1 cellular context compared by ENCODE assay signal in the genomic region with DNA sequence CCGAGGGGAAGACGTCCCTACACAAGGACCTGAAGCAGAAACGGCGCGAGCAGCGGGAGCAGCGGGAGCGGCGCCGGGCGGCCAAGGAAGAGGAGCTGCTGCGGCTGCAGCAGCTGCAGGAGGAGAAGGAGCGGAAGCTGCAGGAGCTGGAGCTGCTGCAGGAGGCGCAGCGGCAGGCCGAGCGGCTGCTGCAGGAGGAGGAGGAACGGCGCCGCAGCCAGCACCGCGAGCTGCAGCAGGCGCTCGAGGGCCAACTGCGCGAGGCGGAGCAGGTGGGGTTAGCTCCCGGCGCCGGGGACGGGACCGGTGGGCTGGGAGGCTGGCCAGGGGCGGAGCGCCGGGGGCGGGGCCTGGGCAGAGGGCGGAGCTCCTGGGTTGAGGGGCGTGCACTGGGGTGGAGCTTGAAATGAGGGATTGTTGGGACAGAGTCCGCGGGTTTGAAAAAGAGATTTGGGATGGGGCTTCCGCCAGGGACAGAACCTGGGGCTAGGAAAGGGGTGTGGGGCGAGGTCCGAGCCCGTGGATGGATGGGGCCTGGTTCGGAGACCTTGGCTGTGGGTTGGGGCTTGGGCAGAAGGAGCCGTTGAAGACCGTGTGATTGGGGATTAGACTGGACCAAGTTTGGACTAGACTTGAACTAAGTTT.
TF ChIP-seq lines count a peak whose summit lies in the region.

No MANE protein-coding gene starts in this region.

TF ChIP-seq in HepG2, 621 proteins besides CTCF, POLR2A, EP300 and RAD21 (continued from another document and continues in another):
- TF ChIP-seq, protein P1, sequence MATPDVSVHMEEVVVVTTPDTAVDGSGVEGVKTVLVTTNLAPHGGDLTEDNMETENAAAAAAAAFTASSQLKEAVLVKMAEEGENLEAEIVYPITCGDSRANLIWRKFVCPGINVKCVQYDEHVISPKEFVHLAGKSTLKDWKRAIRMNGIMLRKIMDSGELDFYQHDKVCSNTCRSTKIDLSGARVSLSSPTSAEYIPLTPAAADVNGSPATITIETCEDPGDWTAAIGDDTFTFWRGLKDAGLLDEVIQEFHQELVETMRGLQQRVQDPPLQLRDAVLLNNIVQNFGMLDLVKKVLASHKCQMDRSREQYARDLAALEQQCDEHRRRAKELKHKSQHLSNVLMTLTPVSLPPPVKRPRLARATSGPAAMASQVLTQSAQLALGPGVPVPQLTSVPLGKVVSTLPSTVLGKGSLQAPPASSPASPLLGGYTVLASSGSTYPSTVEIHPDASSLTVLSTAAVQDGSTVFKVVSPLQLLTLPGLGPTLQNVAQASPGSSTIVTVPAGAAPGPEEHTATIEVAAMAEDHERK (CRISPR knock-in tag; IDR thresholded peaks at IDR 0.05; ENCODE audit: low read depth), result no peak
- peak; percentile 79; the same call in 1 of the 2 replicates for TF ChIP-seq MTA1 (CRISPR knock-in tag; IDR thresholded peaks at IDR 0.05; ENCODE audit: borderline replicate concordance)
- TF ChIP-seq ZNF343 (CRISPR knock-in tag; IDR thresholded peaks at IDR 0.05), result peak; percentile 92
- no peak for TF ChIP-seq RCOR2 (CRISPR knock-in tag; IDR thresholded peaks at IDR 0.05)
- no peak for TF ChIP-seq ZNF720 (CRISPR knock-in tag; IDR thresholded peaks at IDR 0.05)
- TF ChIP-seq TAF15 (IDR thresholded peaks at IDR 0.05; ENCODE audit: low read depth, low read length, poor library complexity, severe bottlenecking), result peak; percentile 83
- TF ChIP-seq ZNF460 (CRISPR knock-in tag; IDR thresholded peaks at IDR 0.05; ENCODE audit: borderline replicate concordance), result no peak
- 0 out of 2 replicates have a peak, but pooled peaks have one; percentile 37 for TF ChIP-seq YEATS2 (CRISPR knock-in tag; IDR thresholded peaks at IDR 0.05; ENCODE audit: borderline replicate concordance)
- peak; percentile 91; the same call in 1 of the 2 replicates for TF ChIP-seq HOXD1 (CRISPR knock-in tag; IDR thresholded peaks at IDR 0.05)
- TF ChIP-seq KLF12 (CRISPR knock-in tag; IDR thresholded peaks at IDR 0.05; ENCODE audit: borderline replicate concordance), result peak; percentile 97
- TF ChIP-seq, protein P2, sequence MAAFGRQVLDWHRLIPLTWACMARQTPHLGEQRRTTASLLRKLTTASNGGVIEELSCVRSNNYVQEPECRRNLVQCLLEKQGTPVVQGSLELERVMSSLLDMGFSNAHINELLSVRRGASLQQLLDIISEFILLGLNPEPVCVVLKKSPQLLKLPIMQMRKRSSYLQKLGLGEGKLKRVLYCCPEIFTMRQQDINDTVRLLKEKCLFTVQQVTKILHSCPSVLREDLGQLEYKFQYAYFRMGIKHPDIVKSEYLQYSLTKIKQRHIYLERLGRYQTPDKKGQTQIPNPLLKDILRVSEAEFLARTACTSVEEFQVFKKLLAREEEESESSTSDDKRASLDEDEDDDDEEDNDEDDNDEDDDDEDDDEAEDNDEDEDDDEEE (CRISPR knock-in tag; IDR thresholded peaks at IDR 0.05), result peak; percentile 75; the same call in 1 of the 2 replicates
- TF ChIP-seq ZNF263 (CRISPR knock-in tag; IDR thresholded peaks at IDR 0.05), result peak; percentile 83
- no peak for TF ChIP-seq ZNF670 (CRISPR knock-in tag; IDR thresholded peaks at IDR 0.05; ENCODE audit: borderline replicate concordance)
- TF ChIP-seq, protein P3, sequence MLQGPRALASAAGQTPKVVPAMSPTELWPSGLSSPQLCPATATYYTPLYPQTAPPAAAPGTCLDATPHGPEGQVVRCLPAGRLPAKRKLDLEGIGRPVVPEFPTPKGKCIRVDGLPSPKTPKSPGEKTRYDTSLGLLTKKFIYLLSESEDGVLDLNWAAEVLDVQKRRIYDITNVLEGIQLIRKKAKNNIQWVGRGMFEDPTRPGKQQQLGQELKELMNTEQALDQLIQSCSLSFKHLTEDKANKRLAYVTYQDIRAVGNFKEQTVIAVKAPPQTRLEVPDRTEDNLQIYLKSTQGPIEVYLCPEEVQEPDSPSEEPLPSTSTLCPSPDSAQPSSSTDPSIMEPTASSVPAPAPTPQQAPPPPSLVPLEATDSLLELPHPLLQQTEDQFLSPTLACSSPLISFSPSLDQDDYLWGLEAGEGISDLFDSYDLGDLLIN (CRISPR knock-in tag; IDR thresholded peaks at IDR 0.05; ENCODE audit: borderline replicate concordance), result 0 out of 2 replicates have a peak, but pooled peaks have one; percentile 6
- 0 out of 2 replicates have a peak, but pooled peaks have one; percentile 24 for TF ChIP-seq FOXA3 (CRISPR knock-in tag; IDR thresholded peaks at IDR 0.05)
- no peak for TF ChIP-seq WIZ (CRISPR knock-in tag; IDR thresholded peaks at IDR 0.05)
- 0 out of 2 replicates have a peak, but pooled peaks have one; percentile 65 for TF ChIP-seq ZNF678 (CRISPR knock-in tag; IDR thresholded peaks at IDR 0.05)
- TF ChIP-seq ETV5 (CRISPR knock-in tag; IDR thresholded peaks at IDR 0.05; ENCODE audit: borderline replicate concordance), result peak; percentile 56; the same call in 1 of the 2 replicates
- no peak; the same call in 1 of the 2 replicates for TF ChIP-seq ZNF777 (CRISPR knock-in tag; IDR thresholded peaks at IDR 0.05)
- peak; percentile 90 for TF ChIP-seq PHF8 (CRISPR knock-in tag; IDR thresholded peaks at IDR 0.05)
- TF ChIP-seq CCAR2 (optimal IDR thresholded peaks at IDR 0.05; ENCODE audit: low read depth, low read length), result no peak
- no peak for TF ChIP-seq U2AF1 (optimal IDR thresholded peaks at IDR 0.05; ENCODE audit: low read depth, low read length)
- TF ChIP-seq, protein P4, sequence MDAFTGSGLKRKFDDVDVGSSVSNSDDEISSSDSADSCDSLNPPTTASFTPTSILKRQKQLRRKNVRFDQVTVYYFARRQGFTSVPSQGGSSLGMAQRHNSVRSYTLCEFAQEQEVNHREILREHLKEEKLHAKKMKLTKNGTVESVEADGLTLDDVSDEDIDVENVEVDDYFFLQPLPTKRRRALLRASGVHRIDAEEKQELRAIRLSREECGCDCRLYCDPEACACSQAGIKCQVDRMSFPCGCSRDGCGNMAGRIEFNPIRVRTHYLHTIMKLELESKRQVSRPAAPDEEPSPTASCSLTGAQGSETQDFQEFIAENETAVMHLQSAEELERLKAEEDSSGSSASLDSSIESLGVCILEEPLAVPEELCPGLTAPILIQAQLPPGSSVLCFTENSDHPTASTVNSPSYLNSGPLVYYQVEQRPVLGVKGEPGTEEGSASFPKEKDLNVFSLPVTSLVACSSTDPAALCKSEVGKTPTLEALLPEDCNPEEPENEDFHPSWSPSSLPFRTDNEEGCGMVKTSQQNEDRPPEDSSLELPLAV (CRISPR knock-in tag; conservative IDR thresholded peaks at IDR 0.05; ENCODE audit: low read depth), result no peak
- peak; percentile 4; the same call in 1 of the 2 replicates for TF ChIP-seq CEBPG (CRISPR knock-in tag; IDR thresholded peaks at IDR 0.05)
- TF ChIP-seq, protein P5, sequence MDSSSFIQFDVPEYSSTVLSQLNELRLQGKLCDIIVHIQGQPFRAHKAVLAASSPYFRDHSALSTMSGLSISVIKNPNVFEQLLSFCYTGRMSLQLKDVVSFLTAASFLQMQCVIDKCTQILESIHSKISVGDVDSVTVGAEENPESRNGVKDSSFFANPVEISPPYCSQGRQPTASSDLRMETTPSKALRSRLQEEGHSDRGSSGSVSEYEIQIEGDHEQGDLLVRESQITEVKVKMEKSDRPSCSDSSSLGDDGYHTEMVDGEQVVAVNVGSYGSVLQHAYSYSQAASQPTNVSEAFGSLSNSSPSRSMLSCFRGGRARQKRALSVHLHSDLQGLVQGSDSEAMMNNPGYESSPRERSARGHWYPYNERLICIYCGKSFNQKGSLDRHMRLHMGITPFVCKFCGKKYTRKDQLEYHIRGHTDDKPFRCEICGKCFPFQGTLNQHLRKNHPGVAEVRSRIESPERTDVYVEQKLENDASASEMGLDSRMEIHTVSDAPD (CRISPR knock-in tag; IDR thresholded peaks at IDR 0.05), result 0 out of 2 replicates have a peak, but pooled peaks have one; percentile 19
- TF ChIP-seq CBFB (CRISPR knock-in tag; IDR thresholded peaks at IDR 0.05), result peak; percentile 72; the same call in 1 of the 2 replicates
- peak; percentile 36; the same call in 1 of the 2 replicates for TF ChIP-seq NAIF1 (CRISPR knock-in tag; IDR thresholded peaks at IDR 0.05; ENCODE audit: borderline replicate concordance)
- no peak for TF ChIP-seq TRIM24 (CRISPR knock-in tag; IDR thresholded peaks at IDR 0.05)
- peak; percentile 75; the same call in 1 of the 2 replicates for TF ChIP-seq ZNF451 (CRISPR knock-in tag; IDR thresholded peaks at IDR 0.05)
- peak; percentile 65 for TF ChIP-seq TBX2 (CRISPR knock-in tag; IDR thresholded peaks at IDR 0.05; ENCODE audit: borderline replicate concordance)
- peak; percentile 26; the same call in 1 of the 2 replicates for TF ChIP-seq ZNF30 (CRISPR knock-in tag; IDR thresholded peaks at IDR 0.05)
- 0 out of 2 replicates have a peak, but pooled peaks have one; percentile 24 for TF ChIP-seq ZNF235 (CRISPR knock-in tag; IDR thresholded peaks at IDR 0.05; ENCODE audit: borderline replicate concordance)
- TF ChIP-seq ZNF572 (CRISPR knock-in tag; IDR thresholded peaks at IDR 0.05), result no peak; the same call in 1 of the 2 replicates
- TF ChIP-seq, protein P6, sequence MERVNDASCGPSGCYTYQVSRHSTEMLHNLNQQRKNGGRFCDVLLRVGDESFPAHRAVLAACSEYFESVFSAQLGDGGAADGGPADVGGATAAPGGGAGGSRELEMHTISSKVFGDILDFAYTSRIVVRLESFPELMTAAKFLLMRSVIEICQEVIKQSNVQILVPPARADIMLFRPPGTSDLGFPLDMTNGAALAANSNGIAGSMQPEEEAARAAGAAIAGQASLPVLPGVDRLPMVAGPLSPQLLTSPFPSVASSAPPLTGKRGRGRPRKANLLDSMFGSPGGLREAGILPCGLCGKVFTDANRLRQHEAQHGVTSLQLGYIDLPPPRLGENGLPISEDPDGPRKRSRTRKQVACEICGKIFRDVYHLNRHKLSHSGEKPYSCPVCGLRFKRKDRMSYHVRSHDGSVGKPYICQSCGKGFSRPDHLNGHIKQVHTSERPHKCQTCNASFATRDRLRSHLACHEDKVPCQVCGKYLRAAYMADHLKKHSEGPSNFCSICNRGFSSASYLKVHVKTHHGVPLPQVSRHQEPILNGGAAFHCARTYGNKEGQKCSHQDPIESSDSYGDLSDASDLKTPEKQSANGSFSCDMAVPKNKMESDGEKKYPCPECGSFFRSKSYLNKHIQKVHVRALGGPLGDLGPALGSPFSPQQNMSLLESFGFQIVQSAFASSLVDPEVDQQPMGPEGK (CRISPR knock-in tag; IDR thresholded peaks at IDR 0.05), result peak; percentile 55
- TF ChIP-seq ZFP36L1 (CRISPR knock-in tag; IDR thresholded peaks at IDR 0.05), result peak; percentile 72
- TF ChIP-seq ZNF772 (CRISPR knock-in tag; IDR thresholded peaks at IDR 0.05), result no peak
- TF ChIP-seq, protein P7, sequence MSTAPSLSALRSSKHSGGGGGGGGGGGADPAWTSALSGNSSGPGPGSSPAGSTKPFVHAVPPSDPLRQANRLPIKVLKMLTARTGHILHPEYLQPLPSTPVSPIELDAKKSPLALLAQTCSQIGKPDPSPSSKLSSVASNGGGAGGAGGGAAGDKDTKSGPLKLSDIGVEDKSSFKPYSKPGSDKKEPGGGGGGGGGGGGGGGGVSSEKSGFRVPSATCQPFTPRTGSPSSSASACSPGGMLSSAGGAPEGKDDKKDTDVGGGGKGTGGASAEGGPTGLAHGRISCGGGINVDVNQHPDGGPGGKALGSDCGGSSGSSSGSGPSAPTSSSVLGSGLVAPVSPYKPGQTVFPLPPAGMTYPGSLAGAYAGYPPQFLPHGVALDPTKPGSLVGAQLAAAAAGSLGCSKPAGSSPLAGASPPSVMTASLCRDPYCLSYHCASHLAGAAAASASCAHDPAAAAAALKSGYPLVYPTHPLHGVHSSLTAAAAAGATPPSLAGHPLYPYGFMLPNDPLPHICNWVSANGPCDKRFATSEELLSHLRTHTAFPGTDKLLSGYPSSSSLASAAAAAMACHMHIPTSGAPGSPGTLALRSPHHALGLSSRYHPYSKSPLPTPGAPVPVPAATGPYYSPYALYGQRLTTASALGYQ (CRISPR knock-in tag; IDR thresholded peaks at IDR 0.05), result peak; percentile 44
- TF ChIP-seq SMAD1 (CRISPR knock-in tag; IDR thresholded peaks at IDR 0.05; ENCODE audit: borderline replicate concordance, low read depth), result peak; percentile 89; the same call in 1 of the 2 replicates
- TF ChIP-seq ZNF329 (CRISPR knock-in tag; IDR thresholded peaks at IDR 0.05; ENCODE audit: low read depth), result no peak
- TF ChIP-seq, protein P8, sequence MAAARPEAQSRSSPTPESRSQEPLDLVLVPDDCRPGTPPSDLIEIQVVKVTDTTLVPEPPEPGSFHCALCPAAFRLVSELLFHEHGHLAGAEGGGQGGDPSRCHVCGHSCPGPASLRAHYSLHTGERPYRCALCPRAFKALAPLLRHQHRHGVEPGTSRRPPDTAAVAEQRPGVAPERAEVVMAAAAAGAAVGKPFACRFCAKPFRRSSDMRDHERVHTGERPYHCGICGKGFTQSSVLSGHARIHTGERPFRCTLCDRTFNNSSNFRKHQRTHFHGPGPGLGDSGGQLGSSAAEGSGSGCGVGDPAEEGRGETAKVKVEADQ (CRISPR knock-in tag; IDR thresholded peaks at IDR 0.05; ENCODE audit: borderline replicate concordance), result peak; percentile 16; the same call in 1 of the 2 replicates
- TF ChIP-seq, protein P9, sequence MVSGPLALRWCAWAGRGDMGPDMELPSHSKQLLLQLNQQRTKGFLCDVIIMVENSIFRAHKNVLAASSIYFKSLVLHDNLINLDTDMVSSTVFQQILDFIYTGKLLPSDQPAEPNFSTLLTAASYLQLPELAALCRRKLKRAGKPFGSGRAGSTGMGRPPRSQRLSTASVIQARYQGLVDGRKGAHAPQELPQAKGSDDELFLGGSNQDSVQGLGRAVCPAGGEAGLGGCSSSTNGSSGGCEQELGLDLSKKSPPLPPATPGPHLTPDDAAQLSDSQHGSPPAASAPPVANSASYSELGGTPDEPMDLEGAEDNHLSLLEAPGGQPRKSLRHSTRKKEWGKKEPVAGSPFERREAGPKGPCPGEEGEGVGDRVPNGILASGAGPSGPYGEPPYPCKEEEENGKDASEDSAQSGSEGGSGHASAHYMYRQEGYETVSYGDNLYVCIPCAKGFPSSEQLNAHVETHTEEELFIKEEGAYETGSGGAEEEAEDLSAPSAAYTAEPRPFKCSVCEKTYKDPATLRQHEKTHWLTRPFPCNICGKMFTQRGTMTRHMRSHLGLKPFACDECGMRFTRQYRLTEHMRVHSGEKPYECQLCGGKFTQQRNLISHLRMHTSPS (CRISPR knock-in tag; IDR thresholded peaks at IDR 0.05; ENCODE audit: low read depth), result no peak
- TF ChIP-seq FOSL2 (CRISPR knock-in tag; IDR thresholded peaks at IDR 0.05), result no peak; the same call in 1 of the 2 replicates
- TF ChIP-seq ZMYM4 (CRISPR knock-in tag; IDR thresholded peaks at IDR 0.05), result peak; percentile 80
- TF ChIP-seq SKI (IDR thresholded peaks at IDR 0.05; ENCODE audit: partially characterized antibody), result peak; percentile 12
- TF ChIP-seq ATF1 (CRISPR knock-in tag; IDR thresholded peaks at IDR 0.05), result no peak
- TF ChIP-seq, protein P10, sequence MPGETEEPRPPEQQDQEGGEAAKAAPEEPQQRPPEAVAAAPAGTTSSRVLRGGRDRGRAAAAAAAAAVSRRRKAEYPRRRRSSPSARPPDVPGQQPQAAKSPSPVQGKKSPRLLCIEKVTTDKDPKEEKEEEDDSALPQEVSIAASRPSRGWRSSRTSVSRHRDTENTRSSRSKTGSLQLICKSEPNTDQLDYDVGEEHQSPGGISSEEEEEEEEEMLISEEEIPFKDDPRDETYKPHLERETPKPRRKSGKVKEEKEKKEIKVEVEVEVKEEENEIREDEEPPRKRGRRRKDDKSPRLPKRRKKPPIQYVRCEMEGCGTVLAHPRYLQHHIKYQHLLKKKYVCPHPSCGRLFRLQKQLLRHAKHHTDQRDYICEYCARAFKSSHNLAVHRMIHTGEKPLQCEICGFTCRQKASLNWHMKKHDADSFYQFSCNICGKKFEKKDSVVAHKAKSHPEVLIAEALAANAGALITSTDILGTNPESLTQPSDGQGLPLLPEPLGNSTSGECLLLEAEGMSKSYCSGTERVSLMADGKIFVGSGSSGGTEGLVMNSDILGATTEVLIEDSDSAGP (CRISPR knock-in tag; IDR thresholded peaks at IDR 0.05; ENCODE audit: borderline replicate concordance), result peak; percentile 93; the same call in 1 of the 2 replicates
